In the genomic region with DNA sequence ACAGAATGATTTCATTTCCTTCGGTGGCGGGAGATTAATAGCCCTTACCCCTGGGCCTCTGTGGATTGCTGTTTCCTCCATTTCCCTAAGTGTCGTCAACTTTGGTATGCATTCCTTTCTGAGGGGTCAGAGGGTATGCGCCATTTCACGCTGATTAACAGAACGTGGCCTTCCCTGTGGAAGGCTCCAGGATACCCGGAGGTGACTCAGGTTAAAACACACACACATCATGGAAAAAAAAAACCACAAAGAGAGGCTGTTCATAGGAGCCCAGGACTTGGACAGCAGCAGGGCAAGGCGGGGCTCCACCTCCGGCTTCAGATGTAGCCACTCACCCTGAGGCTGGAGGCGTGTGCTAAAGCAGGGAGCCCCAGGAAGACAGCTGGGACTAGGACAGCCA, we compare ENCODE assay signal across 10 cellular contexts. TPM values are rescaled to one million over a fixed set of nuclear protein-coding genes. Genes with fewer than 3 reads are reported as not detected.
A peak's percentile ranks its signal among the peaks of the same experiment; 100 is the strongest.
DNase-seq lines count a peak whose midpoint lies in the region; ATAC-seq and TF ChIP-seq lines count a peak whose summit lies in the region.
"Had no signal": no experiment of that assay in that cellular context is flagged by ENCODE, and none has a peak within 500 bp of the region (broad histone marks: within the 10 kb centered on the region; RNA-seq: fewer than 3 reads in every experiment).

No MANE protein-coding gene starts in this region.

- H3F3A ChIP-seq in GM23248 (ENCODE audit: insufficient read depth), result peaks cover 14% of the 10 kb centered on the region

- no peak for TF ChIP-seq POLR2A in esophagus squamous epithelium (IDR thresholded peaks at IDR 0.05)

- intact Hi-C loops in esophagus squamous epithelium (cut with DNase I), result no loop called here

- H3K9me3 Mint-ChIP-seq in activated naive CD8-positive, alpha-beta T cell treated with anti-CD3 and anti-CD28 coated beads, Interleukin-2, amount 50 U/mL, for 24 hours, result peaks cover 18% of the 10 kb centered on the region

- H3K4me1 ChIP-seq in GM23248 (ENCODE audit: insufficient read depth), result peaks cover 13% of the 10 kb centered on the region
- H3K4me1 ChIP-seq in esophagus squamous epithelium, result no peaks in the 10 kb centered on the region

- peaks cover 3% of the 10 kb centered on the region for H3K27me3 Mint-ChIP-seq in activated naive CD8-positive, alpha-beta T cell treated with anti-CD3 and anti-CD28 coated beads, Interleukin-2, amount 50 U/mL, for 24 hours

- H3K36me3 ChIP-seq in GM23248 (ENCODE audit: low read depth) (no peaks in the 10 kb centered on the region), esophagus squamous epithelium (no peaks in the 10 kb centered on the region)

- no peak overlapping the region for H3K27ac Mint-ChIP-seq in activated naive CD8-positive, alpha-beta T cell treated with anti-CD3 and anti-CD28 coated beads, Interleukin-2, amount 50 U/mL, for 24 hours
- H3K27ac Mint-ChIP-seq: activated B cell treated with CpG ODN at 0.5 μM for 24 hours had no signal

- H3K4me1 Mint-ChIP-seq in activated naive CD8-positive, alpha-beta T cell treated with anti-CD3 and anti-CD28 coated beads, Interleukin-2, amount 50 U/mL, for 24 hours, result no peaks in the 10 kb centered on the region

- H4K20me1 ChIP-seq in GM23248 (ENCODE audit: insufficient read depth), result no peaks in the 10 kb centered on the region

- H3K9ac ChIP-seq in GM23248, result 0 out of 2 replicates have a peak overlapping the region, but pooled peaks have one; percentile 13

- H3K9me2 ChIP-seq in GM23248 (ENCODE audit: insufficient read depth), result no peaks in the 10 kb centered on the region

- no peak overlapping the region for H3K4me3 Mint-ChIP-seq in activated naive CD8-positive, alpha-beta T cell treated with anti-CD3 and anti-CD28 coated beads, Interleukin-2, amount 50 U/mL, for 24 hours
- H3K4me3 Mint-ChIP-seq: activated B cell treated with CpG ODN at 0.5 μM for 24 hours had no signal

- H3K9me3 ChIP-seq in GM23248 (ENCODE audit: low read depth), result no peaks in the 10 kb centered on the region
- H3K9me3 ChIP-seq in esophagus squamous epithelium, result no peaks in the 10 kb centered on the region

- H3K27ac ChIP-seq in GM23248 (peak overlapping the region; percentile 44; the same call in 1 of the 2 replicates), RWPE1 (peak overlapping the region; percentile 18; the same call in 1 of the 2 replicates), esophagus squamous epithelium (no peak overlapping the region)

- peak overlapping the region; percentile 38 for H3K4me2 ChIP-seq in GM23248 (ENCODE audit: unreplicated experiment)

- POLR2A ChIA-PET in RWPE1 (lab: Yijun Ruan, JAX; ENCODE audit: low non-redundant PET), result no interaction called here

- H3K36me3 Mint-ChIP-seq in activated naive CD8-positive, alpha-beta T cell treated with anti-CD3 and anti-CD28 coated beads, Interleukin-2, amount 50 U/mL, for 24 hours (ENCODE audit: low read depth), result no peaks in the 10 kb centered on the region

- H3K27me3 ChIP-seq in GM23248 (replicated peaks; ENCODE audit: insufficient read depth), result no peaks in the 10 kb centered on the region
- no peaks in the 10 kb centered on the region for H3K27me3 ChIP-seq in esophagus squamous epithelium

- DNase-seq in GM23248 (peak; percentile 96), RWPE1 (ENCODE audit: low spot score) (peak; percentile 86), fibroblast of villous mesenchyme (ENCODE audit: low read depth) (peak; percentile 16), retinal pigment epithelial cell (ENCODE audit: low read depth) (peak; percentile 56), T-helper 9 cell (no peak), esophagus squamous epithelium (lab: John Stamatoyannopoulos, UW) (no peak)
- no peak for DNase-seq in activated CD4-positive, alpha-beta T cell treated with anti-CD3 and anti-CD28 coated beads for 4 hours
- no peak for DNase-seq in activated naive CD8-positive, alpha-beta T cell treated with anti-CD3 and anti-CD28 coated beads, Interleukin-2, amount 50 U/mL, for 24 hours
- DNase-seq: activated B cell treated with CpG ODN at 0.5 μM for 24 hours; central memory CD4-positive, alpha-beta T cell had no signal

- H3K4me3 ChIP-seq in GM23248, result peak overlapping the region; percentile 18; the same call in 1 of the 2 replicates
- H3K4me3 ChIP-seq in fibroblast of villous mesenchyme (ENCODE audit: low read depth, low read length), result no peak overlapping the region
- H3K4me3 ChIP-seq in retinal pigment epithelial cell (ENCODE audit: low read length), result no peak overlapping the region
- H3K4me3 ChIP-seq in esophagus squamous epithelium, result no peak overlapping the region

- peak overlapping the region; percentile 30; the same call in 1 of the 2 replicates for H2AFZ ChIP-seq in GM23248

- CTCF ChIA-PET in RWPE1 (lab: Yijun Ruan, JAX), result no interaction called here

- no peaks in the 10 kb centered on the region for H3K79me2 ChIP-seq in GM23248 (ENCODE audit: insufficient read depth)

- in situ Hi-C loops in GM23248 (cut with MboI), result no loop called here

- TF ChIP-seq CTCF in RWPE1 (conservative IDR thresholded peaks at IDR 0.05; ENCODE audit: low read depth), result no peak
- no peak for TF ChIP-seq CTCF in fibroblast of villous mesenchyme (IDR thresholded peaks at IDR 0.05; ENCODE audit: insufficient read depth, low read depth, low read length)
- no peak for TF ChIP-seq CTCF in retinal pigment epithelial cell (conservative IDR thresholded peaks at IDR 0.05; ENCODE audit: low read depth, low read length)
- TF ChIP-seq CTCF in esophagus squamous epithelium (IDR thresholded peaks at IDR 0.05), result no peak

- 0 to 1% methylated on average over 10 of the region's 10 CpGs for WGBS in GM23248 (ENCODE audit: low coverage in 1 of 2, low lambda C conversion rate in 2 of 2, missing lambda C conversion rate in 2 of 2), 2 experiments
- WGBS in esophagus squamous epithelium, 2 donors, result 29 to 38% methylated on average over 6 to 8 of the region's 10 CpGs

- no peak for ATAC-seq in activated naive CD8-positive, alpha-beta T cell treated with anti-CD3 and anti-CD28 coated beads, Interleukin-2, amount 50 U/mL, for 24 hours

RNA-seq across cellular contexts. Expression of gene EPHB1, which starts 51.9 kb away (rescaled TPM):
- 0.43 and 1.6 TPM in 2 replicates for total RNA-seq in GM23248 (2014; rRNA removed; shearing (Covaris generic))
- 0.81 and 1.1 TPM in 2 replicates for polyA plus RNA-seq in GM23248 (2016; fragmentation: Nextera tagmentation; extraction: Ambion mirVana)
- 0.32 and 1.3 TPM in 2 replicates for total RNA-seq in fibroblast of villous mesenchyme
- total RNA-seq in esophagus squamous epithelium, result 1 to 10 TPM in 1 of 4 donors, under 1 TPM in 3; 0.08 to 1.1 (median 0.72) TPM

Comparison
In these comparisons a context has a peak if more than half of its experiments do, and no peak if none do; other contexts are left out.
1. DNase-seq: peak in GM23248 (single experiment), RWPE1 (single experiment), fibroblast of villous mesenchyme (single experiment) and retinal pigment epithelial cell (single experiment); none in T-helper 9 cell (single experiment), esophagus squamous epithelium (single experiment), activated CD4-positive, alpha-beta T cell treated with anti-CD3 and anti-CD28 coated beads for 4 hours (0 of 2) and activated naive CD8-positive, alpha-beta T cell treated with anti-CD3 and anti-CD28 coated beads, Interleukin-2, amount 50 U/mL, for 24 hours (single experiment).
2. H3K27ac ChIP-seq: peak in GM23248 (single experiment) and RWPE1 (single experiment); none in esophagus squamous epithelium (0 of 4).